Comparison of ENCODE assay signal across 21 cellular contexts in genomic region chr5:86766103-86766502, GRCh38.
"Had no signal": no experiment of that assay in that cellular context is flagged by ENCODE, and none has a peak within 500 bp of the region (broad histone marks: within the 10 kb centered on the region; RNA-seq: fewer than 3 reads in every experiment).

No MANE protein-coding gene starts in this region.

- H3K4me1 ChIP-seq: colonic mucosa, foreskin keratinocyte, parathyroid adenoma, prostate gland, spleen, testis, transverse colon had no signal

- DNase-seq: colonic mucosa; dermis blood vessel endothelial cell; erythroblast; foreskin keratinocyte; left colon; left ventricle myocardium superior; mesenchymal stem cell; naive B cell; retina; spleen; stimulated activated CD4-positive, alpha-beta T cell treated with anti-CD3 and anti-CD28 coated beads, Interleukin-15, amount 100 ng/mL, for 24 hours; stimulated activated CD4-positive, alpha-beta T cell treated with anti-CD3 and anti-CD28 coated beads, Interleukin-1b, Interleukin-23, amount 100 ng/mL, for 48 hours; stimulated activated CD4-positive, alpha-beta T cell treated with anti-CD3 and anti-CD28 coated beads, Interleukin-4, amount 100 ng/mL, for 24 hours; testis; transverse colon had no signal

- H3K36me3 ChIP-seq: colonic mucosa, prostate gland, spleen, transverse colon had no signal

- H3K9me3 ChIP-seq: colonic mucosa, prostate gland, testis had no signal

- ATAC-seq: foreskin keratinocyte; left colon; left ventricle myocardium superior; sciatic nerve; stimulated activated memory B cell treated with anti-CD40 and anti-IgM and Interleukin-4, amounts not matched to agents 10 μg/mL and 1 μg/mL and 100 μg/mL, for 72 hours had no signal

- H3K27me3 ChIP-seq: colonic mucosa, foreskin keratinocyte, hepatocyte, spleen, testis, transverse colon had no signal

- H3K4me3 ChIP-seq: colonic mucosa, hepatocyte, lung, prostate gland, spleen, testis, transverse colon had no signal
